23 cellular contexts compared by ENCODE assay signal in genomic region chr16:65178151-65178550, GRCh38. TPM values are rescaled to one million over a fixed set of nuclear protein-coding genes. Genes with fewer than 3 reads are reported as not detected.
DNase-seq lines count a peak whose midpoint lies in the region; ATAC-seq and TF ChIP-seq lines count a peak whose summit lies in the region.
"Had no signal": no experiment of that assay in that cellular context is flagged by ENCODE, and none has a peak within 500 bp of the region (broad histone marks: within the 10 kb centered on the region; RNA-seq: fewer than 3 reads in every experiment).

No MANE protein-coding gene starts in this region.

- peak; percentile 63 for DNase-seq in HFFc6
- DNase-seq in astrocyte of the hippocampus (ENCODE audit: low read depth, low spot score), result peak; percentile 2
- peak; percentile 52 to 72 for DNase-seq in foreskin fibroblast
- peak; percentile 40 for DNase-seq in smooth muscle cell of the brain vasculature (ENCODE audit: low read depth, low spot score)
- DNase-seq in naive thymus-derived CD8-positive, alpha-beta T cell, result no peak
- no peak for DNase-seq in activated gamma-delta T cell treated with Interleukin-2 at 50 U/mL for 16 hours
- no peak for DNase-seq in body of pancreas
- DNase-seq in T-helper 2 cell, result no peak
- DNase-seq: activated B cell treated with CpG ODN at 0.5 μM for 24 hours; activated naive CD4-positive, alpha-beta T cell treated with anti-CD3 and anti-CD28 coated beads, Interleukin-2, amount 50 U/mL, for 16 hours; activated T-cell treated with anti-CD3 and anti-CD28 coated beads, Interleukin-2, amount 50 U/mL, for 72 hours; BE2C; cortex of kidney; foreskin melanocyte; KBM-7; mammary epithelial cell; NCI-H2029; NCI-H345; NCI-H82; stimulated activated CD8-positive, alpha-beta memory T cell treated with anti-CD3 and anti-CD28 coated beads, Interleukin-4, amount 100 ng/mL, for 48 hours had no signal

- 0 out of 2 replicates have a peak, but pooled peaks cover 2% of the 10 kb centered on the region for H3K27me3 Mint-ChIP-seq in HFFc6 (ENCODE audit: insufficient read depth)
- H3K27me3 Mint-ChIP-seq in naive thymus-derived CD8-positive, alpha-beta T cell, result peaks cover 0 to 3% (median 0%) of the 10 kb centered on the region in 5 donors
- H3K27me3 Mint-ChIP-seq: activated B cell treated with CpG ODN at 0.5 μM for 24 hours had no signal

- POLR2A ChIA-PET in naive thymus-derived CD8-positive, alpha-beta T cell (lab: Charles Lee), result no interaction called here

- TF ChIP-seq POLR2A in body of pancreas (IDR thresholded peaks at IDR 0.05), result no peak

- no peaks in the 10 kb centered on the region for H3K36me3 Mint-ChIP-seq in HFFc6 (ENCODE audit: low read depth)
- H3K36me3 Mint-ChIP-seq in naive thymus-derived CD8-positive, alpha-beta T cell, result no peaks in the 10 kb centered on the region
- H3K36me3 Mint-ChIP-seq: brain had no signal

- H3K27ac Mint-ChIP-seq in HFFc6, result peak overlapping the region; percentile 64
- H3K27ac Mint-ChIP-seq in naive thymus-derived CD8-positive, alpha-beta T cell, result no peak overlapping the region
- H3K27ac Mint-ChIP-seq: activated B cell treated with CpG ODN at 0.5 μM for 24 hours; activated T-cell treated with anti-CD3 and anti-CD28 coated beads, Interleukin-2, amount 50 U/mL, for 72 hours; brain had no signal

- no peaks in the 10 kb centered on the region for H3K9me3 ChIP-seq in body of pancreas
- H3K9me3 ChIP-seq: BE2C had no signal

- peak overlapping the region; percentile 5 for H3K4me3 Mint-ChIP-seq in HFFc6
- H3K4me3 Mint-ChIP-seq in naive thymus-derived CD8-positive, alpha-beta T cell, result no peak overlapping the region
- H3K4me3 Mint-ChIP-seq: activated B cell treated with CpG ODN at 0.5 μM for 24 hours; activated T-cell treated with anti-CD3 and anti-CD28 coated beads, Interleukin-2, amount 50 U/mL, for 72 hours; brain had no signal

- no peaks in the 10 kb centered on the region for H3K4me1 ChIP-seq in body of pancreas
- H3K4me1 ChIP-seq: BE2C had no signal

- no peaks in the 10 kb centered on the region for H3K27me3 ChIP-seq in body of pancreas
- H3K27me3 ChIP-seq: BE2C had no signal

- no peak overlapping the region for H3K27ac ChIP-seq in body of pancreas

- H3K4me3 ChIP-seq in foreskin fibroblast (ENCODE audit: low read depth in 1 of 2, low read length in 2 of 2) (no peak overlapping the region), body of pancreas (no peak overlapping the region)

- 51 to 65% methylated on average over 4 of the region's 4 CpGs for WGBS in body of pancreas, 2 donors

- intact Hi-C loops in body of pancreas (cut with DNase I), result no loop called here

- no peaks in the 10 kb centered on the region for H3K9me3 Mint-ChIP-seq in HFFc6
- H3K9me3 Mint-ChIP-seq in naive thymus-derived CD8-positive, alpha-beta T cell, result peaks cover 0 to 19% (median 5%) of the 10 kb centered on the region in 9 donors
- H3K9me3 Mint-ChIP-seq: activated B cell treated with CpG ODN at 0.5 μM for 24 hours had no signal

- TF ChIP-seq CTCF in HFFc6 (IDR thresholded peaks at IDR 0.05), result no peak
- no peak for TF ChIP-seq CTCF in foreskin fibroblast (IDR thresholded peaks at IDR 0.05; ENCODE audit: low read depth, low read length)
- TF ChIP-seq CTCF in body of pancreas (IDR thresholded peaks at IDR 0.05), result no peak

- no peak for ATAC-seq in naive thymus-derived CD8-positive, alpha-beta T cell
- ATAC-seq in body of pancreas, result no peak
- ATAC-seq: activated T-cell treated with anti-CD3 and anti-CD28 coated beads, Interleukin-2, amount 50 U/mL, for 72 hours had no signal

- peaks cover 55% of the 10 kb centered on the region for H3K4me1 Mint-ChIP-seq in HFFc6 (ENCODE audit: low read depth)
- no peaks in the 10 kb centered on the region for H3K4me1 Mint-ChIP-seq in naive thymus-derived CD8-positive, alpha-beta T cell
- H3K4me1 Mint-ChIP-seq: activated B cell treated with CpG ODN at 0.5 μM for 24 hours had no signal

- no peaks in the 10 kb centered on the region for H3K36me3 ChIP-seq in body of pancreas (replicated peaks in 1 of 2; ENCODE audit: insufficient read depth in 1 of 2, low read depth in 2 of 2)
- H3K36me3 ChIP-seq: BE2C had no signal

RNA-seq across cellular contexts. Expression of gene CDH11, which starts 56.3 kb away (rescaled TPM):
- 100 to 1,000 TPM; 507 to 539 (median 527) TPM for total RNA-seq in HFFc6 (2021; fragmentation: NEBNext Ultra II Directional; extraction: Animal tissue kit (Norgen Biotek cat#: 25700))
- total RNA-seq in naive thymus-derived CD8-positive, alpha-beta T cell, result not detected
- not detected for polyA plus RNA-seq in naive thymus-derived CD8-positive, alpha-beta T cell
- 10 to 100 TPM in 1 of 2 donors, 1 to 10 TPM in 1; 8.6 to 17.6 TPM for total RNA-seq in body of pancreas
- total RNA-seq: activated B cell treated with CpG ODN at 0.5 μM for 24 hours; activated T-cell treated with anti-CD3 and anti-CD28 coated beads, Interleukin-2, amount 50 U/mL, for 72 hours; G401; SK-MEL-5 had no signal

Comparison
In these comparisons a context has a peak if more than half of its experiments do, and no peak if none do; other contexts are left out.
1. DNase-seq: peak in HFFc6 (single experiment), astrocyte of the hippocampus (single experiment), foreskin fibroblast (2 of 2) and smooth muscle cell of the brain vasculature (single experiment); none in naive thymus-derived CD8-positive, alpha-beta T cell (0 of 10), activated gamma-delta T cell treated with Interleukin-2 at 50 U/mL for 16 hours (single experiment), body of pancreas (0 of 4) and T-helper 2 cell (0 of 5).
2. RNA of gene CDH11, which starts 56.3 kb away (total RNA-seq): 507 to 539 TPM in HFFc6; 8.6 to 17.6 TPM in body of pancreas and not detected in naive thymus-derived CD8-positive, alpha-beta T cell; every median in the first group is over 10 times any median in the second.